Comparison of ENCODE assay signal across 31 cellular contexts in genomic region chr5:133400831-133401351, GRCh38.
DNase-seq lines count a peak whose midpoint lies in the region; ATAC-seq, FAIRE-seq and TF ChIP-seq lines count a peak whose summit lies in the region.
"Had no signal": no experiment of that assay in that cellular context is flagged by ENCODE, and none has a peak within 500 bp of the region (broad histone marks: within the 10 kb centered on the region; RNA-seq: fewer than 3 reads in every experiment).

No MANE protein-coding gene starts in this region.

- H4K20me1 ChIP-seq in HCT116 (ENCODE audit: insufficient read depth) (no peaks in the 10 kb centered on the region), neural progenitor cell (ENCODE audit: low read depth) (no peaks in the 10 kb centered on the region)

- no peaks in the 10 kb centered on the region for H3K9me3 ChIP-seq in HCT116 (ENCODE audit: control insufficient read depth in 1 of 2, insufficient read depth in 1 of 2, low read depth in 1 of 2, low read length in 2 of 2)
- H3K9me3 ChIP-seq in NT2/D1 (ENCODE audit: insufficient read depth, low read length), result no peaks in the 10 kb centered on the region
- no peaks in the 10 kb centered on the region for H3K9me3 ChIP-seq in esophagus muscularis mucosa
- H3K9me3 ChIP-seq in neural progenitor cell (ENCODE audit: low read depth), result no peaks in the 10 kb centered on the region
- H3K9me3 ChIP-seq: BE2C, esophagus squamous epithelium, heart left ventricle, sigmoid colon, transverse colon had no signal

- H3K36me3 Mint-ChIP-seq in neural progenitor cell, result no peaks in the 10 kb centered on the region
- H3K36me3 Mint-ChIP-seq: activated CD8-positive, alpha-beta memory T cell treated with anti-CD3 and anti-CD28 coated beads, Interleukin-2, amount 10 ng/mL, durations not matched to agents 7 days and 5 days; CD8-positive, alpha-beta T cell; T-cell had no signal

- no peaks in the 10 kb centered on the region for H3K9me2 ChIP-seq in HCT116 (ENCODE audit: insufficient read depth)

- RAD21 ChIA-PET in HCT116 (lab: Charles Lee; ENCODE audit: low non-redundant PET in 1 of 2, low total read pairs in 2 of 2, uncharacterized antibody in 2 of 2, unreplicated experiment in 2 of 2), result no interaction called here

- CTCF ChIA-PET in HCT116 (lab: Charles Lee), result interaction anchor here (1.2 kb wide), 1 partner anchor 23 kb away, joined by 6 read pairs; no protein-coding TSS in a partner anchor

- H3K9me3 Mint-ChIP-seq in neural progenitor cell, result no peaks in the 10 kb centered on the region
- H3K9me3 Mint-ChIP-seq: activated CD4-positive, alpha-beta T cell treated with anti-CD3 and anti-CD28 coated beads, Interleukin-2, amount 10 ng/mL, durations not matched to agents 7 days and 5 days; activated T-cell treated with anti-CD3 and anti-CD28 coated beads, Interleukin-2, amount 50 U/mL, for 72 hours; CD8-positive, alpha-beta T cell; T-cell had no signal

- peaks cover 19% of the 10 kb centered on the region for H3F3A ChIP-seq in neural progenitor cell (ENCODE audit: low read depth)

- H3K79me2 ChIP-seq in HCT116 (ENCODE audit: insufficient read depth, low read length), result no peaks in the 10 kb centered on the region
- no peaks in the 10 kb centered on the region for H3K79me2 ChIP-seq in neural progenitor cell (ENCODE audit: low read depth)

- 68% methylated on average over 8 of the region's 10 CpGs for WGBS in esophagus muscularis mucosa

- no peak overlapping the region for H3K4me3 ChIP-seq in HCT116 (replicated peaks in 1 of 2; ENCODE audit: low read depth in 1 of 2, low read length in 2 of 2)
- H3K4me3 ChIP-seq in NT2/D1 (ENCODE audit: insufficient read length, low read depth), result peak overlapping the region; percentile 25
- no peak overlapping the region for H3K4me3 ChIP-seq in esophagus muscularis mucosa
- no peak overlapping the region for H3K4me3 ChIP-seq in neural progenitor cell
- H3K4me3 ChIP-seq: esophagus squamous epithelium, GM12878, heart left ventricle, sigmoid colon, transverse colon had no signal

- BruUV-seq in HCT116 (replicated peaks; lab: Mats Ljungman, UMichigan), result no TSS peak

- ATAC-seq in HCT116, result no peak; the same call in 1 of the 2 replicates
- ATAC-seq: activated CD8-positive, alpha-beta memory T cell treated with anti-CD3 and anti-CD28 coated beads, Interleukin-2, amount 10 ng/mL, durations not matched to agents 7 days and 5 days; activated T-cell treated with anti-CD3 and anti-CD28 coated beads, Interleukin-2, amount 50 U/mL, for 72 hours; CD8-positive, alpha-beta T cell; GM12878; heart left ventricle; HepG2; T-cell had no signal

- H3K27ac Mint-ChIP-seq in neural progenitor cell, result no peak overlapping the region
- H3K27ac Mint-ChIP-seq: activated CD4-positive, alpha-beta T cell treated with anti-CD3 and anti-CD28 coated beads, Interleukin-2, amount 10 ng/mL, durations not matched to agents 7 days and 5 days; activated CD8-positive, alpha-beta memory T cell treated with anti-CD3 and anti-CD28 coated beads, Interleukin-2, amount 10 ng/mL, durations not matched to agents 7 days and 5 days; activated T-cell treated with anti-CD3 and anti-CD28 coated beads, Interleukin-2, amount 50 U/mL, for 72 hours; CD8-positive, alpha-beta T cell; T-cell had no signal

- intact Hi-C loops in HCT116 (cut with micrococcal nuclease), result no loop called here
- intact Hi-C loops in esophagus muscularis mucosa (cut with DNase I), result no loop called here

- H3K4me3 Mint-ChIP-seq in neural progenitor cell, result no peak overlapping the region
- H3K4me3 Mint-ChIP-seq: activated CD4-positive, alpha-beta T cell treated with anti-CD3 and anti-CD28 coated beads, Interleukin-2, amount 10 ng/mL, durations not matched to agents 7 days and 5 days; activated CD8-positive, alpha-beta memory T cell treated with anti-CD3 and anti-CD28 coated beads, Interleukin-2, amount 10 ng/mL, durations not matched to agents 7 days and 5 days; activated T-cell treated with anti-CD3 and anti-CD28 coated beads, Interleukin-2, amount 50 U/mL, for 72 hours; CD8-positive, alpha-beta T cell; T-cell had no signal

- DNase-seq in HCT116 (ENCODE audit: low read depth, low spot score), result no peak
- no peak for DNase-seq in NT2/D1 (ENCODE audit: low read depth, low spot score)
- peak; percentile 80 for DNase-seq in esophagus muscularis mucosa (ENCODE audit: extremely low spot score)
- DNase-seq in neural progenitor cell (ENCODE audit: low spot score), result no peak
- DNase-seq in EL, result no peak
- no peak for DNase-seq in NCI-H2227 treated with DMSO at 0.1 percent for 48 hours (lab: John Stamatoyannopoulos, UW)
- no peak for DNase-seq in nucleus accumbens (lab: John Stamatoyannopoulos, UW)
- DNase-seq in GM12892 (ENCODE audit: insufficient read length), result no peak
- DNase-seq: activated CD4-positive, alpha-beta T cell treated with anti-CD3 and anti-CD28 coated beads, Interleukin-2, amount 10 ng/mL, durations not matched to agents 7 days and 5 days; activated CD8-positive, alpha-beta memory T cell treated with anti-CD3 and anti-CD28 coated beads, Interleukin-2, amount 10 ng/mL, durations not matched to agents 7 days and 5 days; activated naive CD4-positive, alpha-beta T cell treated with Interleukin-2 at 50 U/mL for 16 hours; activated T-cell treated with anti-CD3 and anti-CD28 coated beads, Interleukin-2, amount 50 U/mL, for 72 hours; BE2C; CD8-positive, alpha-beta T cell; central memory CD4-positive, alpha-beta T cell; esophagus squamous epithelium; foreskin melanocyte; mammary epithelial cell; MV-4-11; NCI-H1436 treated with DMSO at 0.1 percent for 48 hours; NCI-H2081 treated with DMSO at 0.1 percent for 48 hours; NCI-H774; RPMI8226; sigmoid colon; stimulated activated CD4-positive, alpha-beta T cell treated with anti-CD3 and anti-CD28 coated beads, Interleukin-4, amount 100 ng/mL, for 4 hours; T-cell; transverse colon; WERI-Rb-1 had no signal

- TF ChIP-seq POLR2A in HCT116 (IDR thresholded peaks at IDR 0.05; ENCODE audit: borderline replicate concordance, extremely low read depth, insufficient read depth, insufficient read length) (no peak), esophagus muscularis mucosa (IDR thresholded peaks at IDR 0.05; ENCODE audit: low read depth) (no peak), GM12892 (IDR thresholded peaks at IDR 0.05; ENCODE audit: low read depth, low read length) (no peak)

- H3K4me1 Mint-ChIP-seq in neural progenitor cell, result peaks cover 58% of the 10 kb centered on the region

- no peak overlapping the region for H3K27ac ChIP-seq in HCT116 (ENCODE audit: low read depth, low read length)
- H3K27ac ChIP-seq in esophagus muscularis mucosa (replicated peaks in 1 of 4), result no peak overlapping the region
- H3K27ac ChIP-seq in neural progenitor cell, result no peak overlapping the region
- H3K27ac ChIP-seq: esophagus squamous epithelium, heart left ventricle, sigmoid colon, transverse colon, WERI-Rb-1 had no signal

- H3K4me2 ChIP-seq in HCT116 (ENCODE audit: low read length) (peak overlapping the region; percentile 44), neural progenitor cell (peak overlapping the region; percentile 2)

- no peaks in the 10 kb centered on the region for H3K27me3 ChIP-seq in HCT116 (ENCODE audit: insufficient read depth, low read length)
- H3K27me3 ChIP-seq in NT2/D1 (ENCODE audit: insufficient read depth, insufficient read length), result no peaks in the 10 kb centered on the region
- peaks cover 0 to 17% (median 0%) of the 10 kb centered on the region in 4 donors for H3K27me3 ChIP-seq in esophagus muscularis mucosa
- H3K27me3 ChIP-seq in neural progenitor cell, result no peaks in the 10 kb centered on the region
- H3K27me3 ChIP-seq: BE2C, heart left ventricle, sigmoid colon, transverse colon had no signal

- H3K9ac ChIP-seq in HCT116 (ENCODE audit: low read length), result no peak overlapping the region
- H3K9ac ChIP-seq in NT2/D1 (ENCODE audit: insufficient read length, low read depth), result peak overlapping the region; percentile 62
- no peak overlapping the region for H3K9ac ChIP-seq in neural progenitor cell

- no peak for TF ChIP-seq RAD21 in HCT116 (IDR thresholded peaks at IDR 0.05; ENCODE audit: low read depth)

- H3K27me3 Mint-ChIP-seq in neural progenitor cell (ENCODE audit: insufficient read depth, low read depth), result peaks cover 11% of the 10 kb centered on the region
- H3K27me3 Mint-ChIP-seq: activated CD4-positive, alpha-beta T cell treated with anti-CD3 and anti-CD28 coated beads, Interleukin-2, amount 10 ng/mL, durations not matched to agents 7 days and 5 days; activated CD8-positive, alpha-beta memory T cell treated with anti-CD3 and anti-CD28 coated beads, Interleukin-2, amount 10 ng/mL, durations not matched to agents 7 days and 5 days had no signal

- no peak overlapping the region for H2AFZ ChIP-seq in HCT116 (ENCODE audit: low read depth, low read length, poor library complexity, severe bottlenecking)
- peak overlapping the region; percentile 9 for H2AFZ ChIP-seq in neural progenitor cell (replicated peaks)

- no peak for TF ChIP-seq EP300 in esophagus muscularis mucosa (IDR thresholded peaks at IDR 0.05)

- TF ChIP-seq CTCF in HCT116 (IDR thresholded peaks at IDR 0.05 in 2 of 3, conservative IDR thresholded peaks at IDR 0.05 in 1 of 3; ENCODE audit: borderline replicate concordance in 1 of 3, insufficient read depth in 1 of 3, low read depth in 2 of 3, low read length in 2 of 3) (no peak), esophagus muscularis mucosa (IDR thresholded peaks at IDR 0.05) (no peak), neural progenitor cell (IDR thresholded peaks at IDR 0.05) (no peak)

- no peak for FAIRE-seq in GM12892 (lab: Jason Lieb, UNC)
- FAIRE-seq: GM12878, HepG2 had no signal

- POLR2A ChIA-PET in HCT116 (lab: Charles Lee), result no interaction called here

- H3K36me3 ChIP-seq in HCT116 (ENCODE audit: control insufficient read depth in 1 of 2, insufficient read depth in 2 of 2, low read length in 2 of 2), result no peaks in the 10 kb centered on the region
- no peaks in the 10 kb centered on the region for H3K36me3 ChIP-seq in NT2/D1 (ENCODE audit: insufficient read depth, insufficient read length, low read length)
- no peaks in the 10 kb centered on the region for H3K36me3 ChIP-seq in esophagus muscularis mucosa
- H3K36me3 ChIP-seq in neural progenitor cell, result no peaks in the 10 kb centered on the region
- H3K36me3 ChIP-seq: BE2C, esophagus squamous epithelium, heart left ventricle, sigmoid colon, transverse colon, WERI-Rb-1 had no signal

- H3K4me1 ChIP-seq in HCT116 (ENCODE audit: control insufficient read depth in 1 of 2, insufficient read depth in 2 of 2, low read length in 2 of 2) (peaks cover 8 to 11% of the 10 kb centered on the region in 2 experiments), NT2/D1 (ENCODE audit: insufficient read depth, insufficient read length) (peaks cover 25% of the 10 kb centered on the region), esophagus muscularis mucosa (peaks cover 0 to 2% (median 0%) of the 10 kb centered on the region in 4 donors), neural progenitor cell (peaks cover 43% of the 10 kb centered on the region)
- H3K4me1 ChIP-seq: BE2C, esophagus squamous epithelium, heart left ventricle, sigmoid colon, transverse colon had no signal

TF ChIP-seq in HCT116, 20 proteins besides CTCF, POLR2A, EP300 and RAD21 (continues in another document):
- TF ChIP-seq YY1 (IDR thresholded peaks at IDR 0.05; ENCODE audit: extremely low read depth, insufficient replicate concordance, low read depth, low read length) (no peak), SRF (IDR thresholded peaks at IDR 0.05; ENCODE audit: low read depth) (no peak), EGR1 (IDR thresholded peaks at IDR 0.05; ENCODE audit: low read depth) (no peak)
